Comparison of ENCODE assay signal across 36 cellular contexts in genomic region chr1:176029155-176029554, GRCh38.
"Had no signal": no experiment of that assay in that cellular context is flagged by ENCODE, and none has a peak within 500 bp of the region (broad histone marks: within the 10 kb centered on the region; RNA-seq: fewer than 3 reads in every experiment).

No MANE protein-coding gene starts in this region.

- FAIRE-seq: astrocyte had no signal

- ATAC-seq: activated CD4-positive, alpha-beta T cell treated with anti-CD3 and anti-CD28 coated beads for 36 hours; activated CD4-positive, CD25-positive, alpha-beta regulatory T cell treated with anti-CD3 and anti-CD28 coated beads, Interleukin-2, amount 50 U/mL, for 24 hours; activated CD8-positive, alpha-beta memory T cell treated with anti-CD3 and anti-CD28 coated beads, Interleukin-2, amount 10 ng/mL, durations not matched to agents 7 days and 5 days; activated CD8-positive, alpha-beta T cell treated with anti-CD3 and anti-CD28 coated beads, Interleukin-2, amount 10 ng/mL, durations not matched to agents 7 days and 5 days; body of pancreas; WTC11 had no signal

- H3K27ac ChIP-seq: adrenal gland, body of pancreas, brain microvascular endothelial cell, breast epithelium, WERI-Rb-1 had no signal

- H3K27me3 ChIP-seq: adrenal gland, body of pancreas, brain microvascular endothelial cell, breast epithelium had no signal

- DNase-seq: activated CD4-positive, alpha-beta memory T cell treated with anti-CD3 and anti-CD28 coated beads, Interleukin-2, amount 10 ng/mL, durations not matched to agents 7 days and 5 days; activated CD4-positive, alpha-beta T cell treated with anti-CD3 and anti-CD28 coated beads for 1 hour; activated CD4-positive, alpha-beta T cell treated with anti-CD3 and anti-CD28 coated beads for 36 hours; activated CD4-positive, alpha-beta T cell treated with anti-CD3 and anti-CD28 coated beads for 48 hours; activated CD4-positive, alpha-beta T cell treated with anti-CD3 and anti-CD28 coated beads, Interleukin-2, amount 10 ng/mL, durations not matched to agents 7 days and 5 days; activated CD4-positive, alpha-beta T cell treated with anti-CD3 and anti-CD28 coated beads, Interleukin-2, amount 50 U/mL, for 48 hours; activated CD4-positive, CD25-positive, alpha-beta regulatory T cell; activated CD8-positive, alpha-beta memory T cell treated with anti-CD3 and anti-CD28 coated beads for 24 hours; activated CD8-positive, alpha-beta memory T cell treated with anti-CD3 and anti-CD28 coated beads, Interleukin-2, amount 10 ng/mL, durations not matched to agents 7 days and 5 days; activated CD8-positive, alpha-beta memory T cell treated with anti-CD3 and anti-CD28 coated beads, Interleukin-2, amount 50 U/mL, for 48 hours; activated CD8-positive, alpha-beta T cell treated with anti-CD3 and anti-CD28 coated beads, Interleukin-2, amount 10 ng/mL, durations not matched to agents 7 days and 5 days; activated effector memory CD4-positive, alpha-beta T cell treated with Interleukin-2 at 50 U/mL for 16 hours; activated gamma-delta T cell; activated naive CD4-positive, alpha-beta T cell treated with anti-CD3 and anti-CD28 coated beads, Interleukin-2, amount 10 ng/mL, durations not matched to agents 7 days and 5 days; activated naive CD4-positive, alpha-beta T cell treated with Interleukin-2 at 50 U/mL for 16 hours; activated naive CD8-positive, alpha-beta T cell treated with anti-CD3 and anti-CD28 coated beads for 36 hours; activated T-cell treated with anti-CD3 and anti-CD28 coated beads, Interleukin-2, amount 50 U/mL, for 24 hours; activated T-cell treated with anti-CD3 and anti-CD28 coated beads, Interleukin-2, amount 50 U/mL, for 48 hours; adrenal gland; amniotic stem cell; aorta; body of pancreas; brain microvascular endothelial cell; central memory CD4-positive, alpha-beta T cell; T-helper 1 cell; T-helper 2 cell; T-helper 9 cell; WERI-Rb-1 had no signal

- H3K4me3 ChIP-seq: adrenal gland, body of pancreas, breast epithelium had no signal

- H3K9me3 Mint-ChIP-seq: activated CD4-positive, alpha-beta memory T cell treated with anti-CD3 and anti-CD28 coated beads, Interleukin-2, amount 10 ng/mL, durations not matched to agents 7 days and 5 days; activated CD4-positive, alpha-beta T cell treated with anti-CD3 and anti-CD28 coated beads, Interleukin-2, amount 10 ng/mL, durations not matched to agents 7 days and 5 days; activated naive CD4-positive, alpha-beta T cell treated with anti-CD3 and anti-CD28 coated beads, Interleukin-2, amount 10 ng/mL, durations not matched to agents 7 days and 5 days; activated naive CD4-positive, alpha-beta T cell treated with anti-CD3 and anti-CD28 coated beads, Interleukin-2, amount 50 U/mL, for 24 hours; activated naive CD8-positive, alpha-beta T cell treated with anti-CD3 and anti-CD28 coated beads for 36 hours; activated T-cell treated with anti-CD3 and anti-CD28 coated beads, Interleukin-2, amount 50 U/mL, for 24 hours; activated T-helper 2 cell treated with anti-CD3 and anti-CD28 coated beads, Interferon-gamma antibody, Interleukin-2, Interleukin-4, amounts not matched to agents 10 μg/mL and 5 μg/mL and 100 μg/mL, durations not matched to agents 14 hours and 24 hours and 36 hours; T-helper 1 cell treated with Interleukin-12 subunit alpha and Interleukin-12 subunit beta and Interleukin-4 antibody, amounts not matched to agents 30 μg/mL and 1 μg/mL, for 36 hours; T-helper 2 cell treated with Interferon-gamma antibody and Interleukin-4, amounts not matched to agents 5 μg/mL and 100 μg/mL, for 36 hours; WTC11 had no signal

- H3K27ac Mint-ChIP-seq: activated CD4-positive, alpha-beta memory T cell treated with anti-CD3 and anti-CD28 coated beads, Interleukin-2, amount 10 ng/mL, durations not matched to agents 7 days and 5 days; activated CD4-positive, alpha-beta T cell treated with anti-CD3 and anti-CD28 coated beads for 36 hours; activated CD4-positive, alpha-beta T cell treated with anti-CD3 and anti-CD28 coated beads, Interleukin-2, amount 10 ng/mL, durations not matched to agents 7 days and 5 days; activated CD8-positive, alpha-beta memory T cell treated with anti-CD3 and anti-CD28 coated beads, Interleukin-2, amount 10 ng/mL, durations not matched to agents 7 days and 5 days; activated CD8-positive, alpha-beta T cell treated with anti-CD3 and anti-CD28 coated beads, Interleukin-2, amount 10 ng/mL, durations not matched to agents 7 days and 5 days; activated naive CD4-positive, alpha-beta T cell treated with anti-CD3 and anti-CD28 coated beads, Interleukin-2, amount 10 ng/mL, durations not matched to agents 7 days and 5 days; activated naive CD4-positive, alpha-beta T cell treated with anti-CD3 and anti-CD28 coated beads, Interleukin-2, amount 50 U/mL, for 24 hours; activated naive CD8-positive, alpha-beta T cell treated with anti-CD3 and anti-CD28 coated beads for 36 hours; activated T-cell treated with anti-CD3 and anti-CD28 coated beads, Interleukin-2, amount 50 U/mL, for 24 hours; activated T-helper 2 cell treated with anti-CD3 and anti-CD28 coated beads, Interferon-gamma antibody, Interleukin-2, Interleukin-4, amounts not matched to agents 10 μg/mL and 5 μg/mL and 100 μg/mL, durations not matched to agents 14 hours and 24 hours and 36 hours; T-helper 1 cell treated with Interleukin-12 subunit alpha and Interleukin-12 subunit beta and Interleukin-4 antibody, amounts not matched to agents 30 μg/mL and 1 μg/mL, for 36 hours; T-helper 2 cell treated with Interferon-gamma antibody and Interleukin-4, amounts not matched to agents 5 μg/mL and 100 μg/mL, for 36 hours; WTC11 had no signal

- H3K36me3 ChIP-seq: brain microvascular endothelial cell, breast epithelium had no signal

- H3K4me1 ChIP-seq: breast epithelium had no signal

- H3K9me3 ChIP-seq: adrenal gland, body of pancreas, breast epithelium had no signal
